In the genomic region with DNA sequence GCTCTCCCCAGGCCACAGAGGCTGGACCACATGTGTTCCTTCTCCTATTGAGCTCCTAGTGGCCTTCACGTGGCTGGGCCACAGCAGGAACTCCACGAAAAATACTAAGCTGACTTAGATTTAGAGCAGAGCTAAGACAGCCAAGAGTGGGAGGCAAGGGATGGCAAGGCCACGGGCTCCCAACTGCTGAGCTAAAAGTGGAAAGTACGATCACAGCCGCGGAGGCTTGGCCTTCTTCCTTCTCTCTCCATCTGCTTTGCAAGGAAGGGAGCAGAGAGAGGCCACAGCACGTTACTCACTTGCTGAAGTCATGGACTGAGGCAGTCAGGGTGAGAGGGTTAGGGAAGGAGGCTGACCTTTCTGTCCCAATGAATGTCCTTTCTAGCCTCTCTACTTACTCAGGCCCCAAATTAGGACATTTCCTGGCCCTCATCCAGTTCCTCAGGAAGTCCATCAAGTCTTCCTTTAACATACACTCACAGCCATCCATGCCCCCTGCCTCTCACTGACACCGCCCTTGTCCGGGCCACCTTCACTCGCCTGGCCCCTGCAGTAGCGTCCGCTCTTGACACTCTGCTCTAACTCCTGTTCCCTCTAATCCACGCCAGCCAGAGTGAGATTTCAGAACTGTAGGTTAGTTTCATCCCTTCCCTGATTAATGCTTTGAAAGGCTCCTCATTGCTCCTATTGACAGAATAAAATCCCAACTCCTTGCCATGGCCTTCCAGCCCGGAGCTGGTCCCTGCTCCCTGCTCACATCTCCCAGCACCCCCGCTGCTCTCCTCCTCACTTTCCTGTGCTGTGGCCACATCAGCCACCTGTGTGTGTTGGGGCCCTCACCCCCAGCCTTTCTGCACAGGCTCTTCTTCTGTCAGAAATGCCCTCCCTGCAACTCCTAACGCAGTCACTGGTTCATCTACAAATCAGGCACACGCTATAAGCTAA, we compare ENCODE assay signal across 16 cellular contexts.
DNase-seq lines count a peak whose midpoint lies in the region; ATAC-seq and TF ChIP-seq lines count a peak whose summit lies in the region.
"Had no signal": no experiment of that assay in that cellular context is flagged by ENCODE, and none has a peak within 500 bp of the region (broad histone marks: within the 10 kb centered on the region; RNA-seq: fewer than 3 reads in every experiment).

No MANE protein-coding gene starts in this region.

- no peaks in the 10 kb centered on the region for H4K20me1 ChIP-seq in osteoblast (ENCODE audit: insufficient read depth, low read length)

- H3K27me3 ChIP-seq in WERI-Rb-1 (ENCODE audit: insufficient read depth, low read depth, severe bottlenecking) (no peaks in the 10 kb centered on the region), heart right ventricle (peaks cover 0 to 7% (median 0%) of the 10 kb centered on the region in 7 donors), osteoblast (ENCODE audit: insufficient read depth, low read length) (no peaks in the 10 kb centered on the region), foreskin keratinocyte (no peaks in the 10 kb centered on the region)
- H3K27me3 ChIP-seq: brain microvascular endothelial cell, left lung had no signal

- H3K27ac ChIP-seq in WERI-Rb-1 (no peak overlapping the region), heart right ventricle (peak overlapping the region in 4 of 10 donors; percentile 47 to 54 (median 53)), osteoblast (ENCODE audit: low read depth, low read length) (no peak overlapping the region), foreskin keratinocyte (no peak overlapping the region)
- H3K27ac ChIP-seq: brain microvascular endothelial cell, left lung had no signal

- H3K4me1 Mint-ChIP-seq in HFFc6 (ENCODE audit: low read depth): peaks cover 34% of the 10 kb centered on the region
- H3K4me1 Mint-ChIP-seq in T-helper 2 cell treated with Interferon-gamma antibody and Interleukin-4, amounts not matched to agents 5 μg/mL and 100 μg/mL, for 36 hours (ENCODE audit: low read depth): no peaks in the 10 kb centered on the region
- H3K4me1 Mint-ChIP-seq: T-cell had no signal

- TF ChIP-seq CTCF in WERI-Rb-1 (IDR thresholded peaks at IDR 0.05; ENCODE audit: low read depth, low read length) (no peak), heart right ventricle (IDR thresholded peaks at IDR 0.05) (no peak), osteoblast (IDR thresholded peaks at IDR 0.05; ENCODE audit: extremely low read depth, low read depth, low read length) (no peak), HFFc6 (IDR thresholded peaks at IDR 0.05) (no peak), foreskin keratinocyte (conservative IDR thresholded peaks at IDR 0.05) (no peak)

- H3K27me3 Mint-ChIP-seq in HFFc6 (ENCODE audit: insufficient read depth): peaks cover 15% of the 10 kb centered on the region
- H3K27me3 Mint-ChIP-seq in T-helper 2 cell treated with Interferon-gamma antibody and Interleukin-4, amounts not matched to agents 5 μg/mL and 100 μg/mL, for 36 hours (ENCODE audit: low read depth): no peaks in the 10 kb centered on the region
- H3K27me3 Mint-ChIP-seq: type B pancreatic cell had no signal

- H3K9me3 Mint-ChIP-seq in HFFc6: no peaks in the 10 kb centered on the region
- no peaks in the 10 kb centered on the region for H3K9me3 Mint-ChIP-seq in T-helper 2 cell treated with Interferon-gamma antibody and Interleukin-4, amounts not matched to agents 5 μg/mL and 100 μg/mL, for 36 hours
- H3K9me3 Mint-ChIP-seq: T-cell, type B pancreatic cell had no signal

- no peak overlapping the region for H3K4me3 Mint-ChIP-seq in HFFc6
- H3K4me3 Mint-ChIP-seq in T-helper 2 cell treated with Interferon-gamma antibody and Interleukin-4, amounts not matched to agents 5 μg/mL and 100 μg/mL, for 36 hours: no peak overlapping the region
- H3K4me3 Mint-ChIP-seq: T-cell, type B pancreatic cell had no signal

- no peak overlapping the region; the same call in 1 of the 2 replicates for H3K27ac Mint-ChIP-seq in HFFc6
- H3K27ac Mint-ChIP-seq in T-helper 2 cell treated with Interferon-gamma antibody and Interleukin-4, amounts not matched to agents 5 μg/mL and 100 μg/mL, for 36 hours: no peak overlapping the region
- H3K27ac Mint-ChIP-seq: T-cell, type B pancreatic cell had no signal

- H3K4me3 ChIP-seq in WERI-Rb-1 (ENCODE audit: low read depth, low read length) (no peak overlapping the region), heart right ventricle (no peak overlapping the region), osteoblast (ENCODE audit: insufficient read depth, low read length) (no peak overlapping the region)
- H3K4me3 ChIP-seq: left lung had no signal

- peak overlapping the region; percentile 51 for H2AFZ ChIP-seq in osteoblast (ENCODE audit: low read length)

- DNase-seq in Ammon's horn (ENCODE audit: low spot score) (peak; percentile 43), WERI-Rb-1 (peak; percentile 5), heart right ventricle (peak in 1 of 2 donors; percentile 49), osteoblast (ENCODE audit: insufficient read length, low spot score, missing footprints) (no peak), HFFc6 (no peak), foreskin keratinocyte (no peak)
- no peak for DNase-seq in T-helper 2 cell treated with Interferon-gamma antibody and Interleukin-4, amounts not matched to agents 5 μg/mL and 100 μg/mL, for 36 hours (ENCODE audit: low spot score)
- DNase-seq: activated CD4-positive, alpha-beta T cell treated with anti-CD3 and anti-CD28 coated beads for 4 hours; activated gamma-delta T cell treated with Interleukin-2 at 50 U/mL for 16 hours; brain microvascular endothelial cell; DMS53; NCI-H1417; T-cell had no signal

- H3K4me2 ChIP-seq in osteoblast (ENCODE audit: insufficient read depth, low read length): no peak overlapping the region

- intact Hi-C loops in heart right ventricle (cut with DNase I): no loop called here

- peak; percentile 48 to 86 (median 63) for ATAC-seq in heart right ventricle
- ATAC-seq in HG02763 (IDR thresholded peaks at IDR 0.05; ENCODE audit: unreplicated experiment): no peak
- ATAC-seq in foreskin keratinocyte: no peak
- ATAC-seq: left lung, T-cell had no signal

- peaks cover 3% of the 10 kb centered on the region for H3K9me3 ChIP-seq in WERI-Rb-1 (ENCODE audit: severe bottlenecking)
- no peaks in the 10 kb centered on the region for H3K9me3 ChIP-seq in heart right ventricle
- no peaks in the 10 kb centered on the region for H3K9me3 ChIP-seq in osteoblast (ENCODE audit: low read depth, low read length)
- H3K9me3 ChIP-seq: left lung had no signal

- H3K79me2 ChIP-seq in osteoblast (ENCODE audit: insufficient read depth, low read length): no peaks in the 10 kb centered on the region

- peaks cover 5% of the 10 kb centered on the region; the same call in 1 of the 2 replicates for H3K36me3 Mint-ChIP-seq in HFFc6 (ENCODE audit: low read depth)
- H3K36me3 Mint-ChIP-seq in T-helper 2 cell treated with Interferon-gamma antibody and Interleukin-4, amounts not matched to agents 5 μg/mL and 100 μg/mL, for 36 hours (ENCODE audit: low read depth): no peaks in the 10 kb centered on the region
- H3K36me3 Mint-ChIP-seq: T-cell, type B pancreatic cell had no signal

- WGBS in heart right ventricle, 2 donors: 84 to 89% methylated on average over 17 of the region's 17 CpGs

- H3K4me1 ChIP-seq in heart right ventricle (peaks cover 0 to 30% (median 5%) of the 10 kb centered on the region in 9 donors), osteoblast (ENCODE audit: insufficient read depth, low read length) (peaks cover 19% of the 10 kb centered on the region), foreskin keratinocyte (no peaks in the 10 kb centered on the region)
- H3K4me1 ChIP-seq: left lung had no signal

- H3K36me3 ChIP-seq in WERI-Rb-1: no peaks in the 10 kb centered on the region
- no peaks in the 10 kb centered on the region for H3K36me3 ChIP-seq in heart right ventricle
- no peaks in the 10 kb centered on the region for H3K36me3 ChIP-seq in osteoblast (ENCODE audit: insufficient read depth, low read length)
- H3K36me3 ChIP-seq: brain microvascular endothelial cell, left lung had no signal

Comparison
In these comparisons a context has a peak if more than half of its experiments do, and no peak if none do; other contexts are left out.
1. DNase-seq: peak in Ammon's horn (single experiment) and WERI-Rb-1 (single experiment); none in osteoblast (single experiment), HFFc6 (single experiment), foreskin keratinocyte (0 of 2) and T-helper 2 cell treated with Interferon-gamma antibody and Interleukin-4, amounts not matched to agents 5 μg/mL and 100 μg/mL, for 36 hours (single experiment).
2. ATAC-seq: peak in heart right ventricle (8 of 8); none in HG02763 (single experiment) and foreskin keratinocyte (single experiment).